2 cellular contexts compared by ENCODE assay signal in the genomic region with DNA sequence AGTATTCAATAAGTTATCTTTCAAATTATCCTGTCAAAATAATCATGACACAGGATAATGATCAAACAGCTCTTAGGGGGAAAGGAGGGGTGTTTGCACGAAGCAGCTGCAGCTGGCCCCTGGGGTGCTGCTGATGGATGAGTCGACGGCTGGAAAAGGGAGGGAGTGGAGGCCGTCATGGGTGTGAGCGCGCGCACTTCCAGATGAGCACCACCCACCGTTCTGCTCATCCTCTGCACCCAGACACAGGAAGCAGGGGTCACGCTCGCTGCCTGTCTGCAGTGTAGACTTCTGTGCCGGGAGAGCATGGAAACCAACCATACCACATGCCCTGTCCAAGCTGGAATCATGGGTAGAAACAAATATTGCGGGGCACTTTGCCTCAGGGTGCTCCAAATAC.
TF ChIP-seq lines count a peak whose summit lies in the region.

No MANE protein-coding gene starts in this region.

TF ChIP-seq in SK-N-SH, 30 proteins besides CTCF, POLR2A, EP300 and RAD21 (continued from another document):
- TF ChIP-seq, protein P1, sequence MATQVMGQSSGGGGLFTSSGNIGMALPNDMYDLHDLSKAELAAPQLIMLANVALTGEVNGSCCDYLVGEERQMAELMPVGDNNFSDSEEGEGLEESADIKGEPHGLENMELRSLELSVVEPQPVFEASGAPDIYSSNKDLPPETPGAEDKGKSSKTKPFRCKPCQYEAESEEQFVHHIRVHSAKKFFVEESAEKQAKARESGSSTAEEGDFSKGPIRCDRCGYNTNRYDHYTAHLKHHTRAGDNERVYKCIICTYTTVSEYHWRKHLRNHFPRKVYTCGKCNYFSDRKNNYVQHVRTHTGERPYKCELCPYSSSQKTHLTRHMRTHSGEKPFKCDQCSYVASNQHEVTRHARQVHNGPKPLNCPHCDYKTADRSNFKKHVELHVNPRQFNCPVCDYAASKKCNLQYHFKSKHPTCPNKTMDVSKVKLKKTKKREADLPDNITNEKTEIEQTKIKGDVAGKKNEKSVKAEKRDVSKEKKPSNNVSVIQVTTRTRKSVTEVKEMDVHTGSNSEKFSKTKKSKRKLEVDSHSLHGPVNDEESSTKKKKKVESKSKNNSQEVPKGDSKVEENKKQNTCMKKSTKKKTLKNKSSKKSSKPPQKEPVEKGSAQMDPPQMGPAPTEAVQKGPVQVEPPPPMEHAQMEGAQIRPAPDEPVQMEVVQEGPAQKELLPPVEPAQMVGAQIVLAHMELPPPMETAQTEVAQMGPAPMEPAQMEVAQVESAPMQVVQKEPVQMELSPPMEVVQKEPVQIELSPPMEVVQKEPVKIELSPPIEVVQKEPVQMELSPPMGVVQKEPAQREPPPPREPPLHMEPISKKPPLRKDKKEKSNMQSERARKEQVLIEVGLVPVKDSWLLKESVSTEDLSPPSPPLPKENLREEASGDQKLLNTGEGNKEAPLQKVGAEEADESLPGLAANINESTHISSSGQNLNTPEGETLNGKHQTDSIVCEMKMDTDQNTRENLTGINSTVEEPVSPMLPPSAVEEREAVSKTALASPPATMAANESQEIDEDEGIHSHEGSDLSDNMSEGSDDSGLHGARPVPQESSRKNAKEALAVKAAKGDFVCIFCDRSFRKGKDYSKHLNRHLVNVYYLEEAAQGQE (IDR thresholded peaks at IDR 0.05; ENCODE audit: low read depth, low read length): no peak
- TF ChIP-seq RFX5 (IDR thresholded peaks at IDR 0.05; ENCODE audit: low read length) (no peak), SIN3A (IDR thresholded peaks at IDR 0.05; ENCODE audit: borderline replicate concordance, low read depth, low read length) (no peak), TAF1 (IDR thresholded peaks at IDR 0.05; ENCODE audit: borderline replicate concordance, low read depth, low read length) (no peak), POLR2AphosphoS5 (IDR thresholded peaks at IDR 0.05; ENCODE audit: low read depth, low read length) (no peak)
- TF ChIP-seq, protein P2, sequence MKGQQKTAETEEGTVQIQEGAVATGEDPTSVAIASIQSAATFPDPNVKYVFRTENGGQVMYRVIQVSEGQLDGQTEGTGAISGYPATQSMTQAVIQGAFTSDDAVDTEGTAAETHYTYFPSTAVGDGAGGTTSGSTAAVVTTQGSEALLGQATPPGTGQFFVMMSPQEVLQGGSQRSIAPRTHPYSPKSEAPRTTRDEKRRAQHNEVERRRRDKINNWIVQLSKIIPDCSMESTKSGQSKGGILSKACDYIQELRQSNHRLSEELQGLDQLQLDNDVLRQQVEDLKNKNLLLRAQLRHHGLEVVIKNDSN (IDR thresholded peaks at IDR 0.05; ENCODE audit: borderline replicate concordance, low read depth): no peak

TF ChIP-seq in SK-N-SH treated with all-trans-retinoic acid at 6 μM for 48 hours, 23 proteins besides CTCF, POLR2A, EP300 and RAD21 (continued from another document):
- TF ChIP-seq, protein P3, sequence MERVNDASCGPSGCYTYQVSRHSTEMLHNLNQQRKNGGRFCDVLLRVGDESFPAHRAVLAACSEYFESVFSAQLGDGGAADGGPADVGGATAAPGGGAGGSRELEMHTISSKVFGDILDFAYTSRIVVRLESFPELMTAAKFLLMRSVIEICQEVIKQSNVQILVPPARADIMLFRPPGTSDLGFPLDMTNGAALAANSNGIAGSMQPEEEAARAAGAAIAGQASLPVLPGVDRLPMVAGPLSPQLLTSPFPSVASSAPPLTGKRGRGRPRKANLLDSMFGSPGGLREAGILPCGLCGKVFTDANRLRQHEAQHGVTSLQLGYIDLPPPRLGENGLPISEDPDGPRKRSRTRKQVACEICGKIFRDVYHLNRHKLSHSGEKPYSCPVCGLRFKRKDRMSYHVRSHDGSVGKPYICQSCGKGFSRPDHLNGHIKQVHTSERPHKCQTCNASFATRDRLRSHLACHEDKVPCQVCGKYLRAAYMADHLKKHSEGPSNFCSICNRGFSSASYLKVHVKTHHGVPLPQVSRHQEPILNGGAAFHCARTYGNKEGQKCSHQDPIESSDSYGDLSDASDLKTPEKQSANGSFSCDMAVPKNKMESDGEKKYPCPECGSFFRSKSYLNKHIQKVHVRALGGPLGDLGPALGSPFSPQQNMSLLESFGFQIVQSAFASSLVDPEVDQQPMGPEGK (CRISPR knock-in tag; IDR thresholded peaks at IDR 0.05; ENCODE audit: borderline replicate concordance): no peak
- no peak for TF ChIP-seq ZNF565 (CRISPR knock-in tag; conservative IDR thresholded peaks at IDR 0.05; ENCODE audit: low read depth)
